Comparison of ENCODE assay signal across 33 cellular contexts in genomic region chr4:6157926-6158325, GRCh38. TPM values are rescaled to one million over a fixed set of nuclear protein-coding genes. Genes with fewer than 3 reads are reported as not detected.
"Had no signal": no experiment of that assay in that cellular context is flagged by ENCODE, and none has a peak within 500 bp of the region (broad histone marks: within the 10 kb centered on the region; RNA-seq: fewer than 3 reads in every experiment).

No MANE protein-coding gene starts in this region.

- H3K27me3 ChIP-seq: ascending aorta, cardiac muscle cell, colonic mucosa had no signal

- H3K36me3 ChIP-seq: ascending aorta, breast epithelium, cardiac muscle cell, colonic mucosa, esophagus squamous epithelium, gastroesophageal sphincter had no signal

- DNase-seq: activated CD4-positive, alpha-beta memory T cell treated with anti-CD3 and anti-CD28 coated beads for 36 hours; activated CD4-positive, alpha-beta T cell treated with anti-CD3 and anti-CD28 coated beads for 36 hours; activated CD4-positive, alpha-beta T cell treated with anti-CD3 and anti-CD28 coated beads, Interleukin-2, amount 10 ng/mL, durations not matched to agents 24 days and 14 days; activated CD4-positive, CD25-positive, alpha-beta regulatory T cell; activated CD4-positive, CD25-positive, alpha-beta regulatory T cell treated with anti-CD3 and anti-CD28 coated beads, Interleukin-2, amount 50 U/mL, for 72 hours; activated CD8-positive, alpha-beta memory T cell treated with anti-CD3 and anti-CD28 coated beads, Interleukin-2, amount 10 ng/mL, durations not matched to agents 7 days and 5 days; activated CD8-positive, alpha-beta memory T cell treated with anti-CD3 and anti-CD28 coated beads, Interleukin-2, amount 50 U/mL, for 4 hours; activated CD8-positive, alpha-beta T cell treated with anti-CD3 and anti-CD28 coated beads, Interleukin-2, amount 10 ng/mL, durations not matched to agents 7 days and 5 days; activated effector memory CD4-positive, alpha-beta T cell treated with anti-CD3 and anti-CD28 coated beads, Interleukin-2, amount 50 U/mL, for 16 hours; activated naive CD4-positive, alpha-beta T cell treated with anti-CD3 and anti-CD28 coated beads, Interleukin-2, amount 10 ng/mL, durations not matched to agents 7 days and 5 days; activated naive CD8-positive, alpha-beta T cell treated with anti-CD3 and anti-CD28 coated beads, Interleukin-2, amount 10 ng/mL, durations not matched to agents 7 days and 5 days; activated T-cell treated with anti-CD3 and anti-CD28 coated beads, Interleukin-2, amount 50 U/mL, for 1 hour; activated T-cell treated with anti-CD3 and anti-CD28 coated beads, Interleukin-2, amount 50 U/mL, for 48 hours; central memory CD4-positive, alpha-beta T cell; cerebellar nuclear complex; colonic mucosa; effector CD8-positive, alpha-beta T cell; esophagus squamous epithelium; foreskin melanocyte; T-helper 1 cell; T-helper 17 cell; T1000 had no signal

- H3K9me3 ChIP-seq: ascending aorta, breast epithelium, colonic mucosa, esophagus squamous epithelium, gastroesophageal sphincter had no signal

- ATAC-seq: activated CD4-positive, alpha-beta T cell treated with anti-CD3 and anti-CD28 coated beads for 36 hours; activated CD8-positive, alpha-beta memory T cell treated with anti-CD3 and anti-CD28 coated beads, Interleukin-2, amount 10 ng/mL, durations not matched to agents 7 days and 5 days; activated CD8-positive, alpha-beta T cell treated with anti-CD3 and anti-CD28 coated beads, Interleukin-2, amount 10 ng/mL, durations not matched to agents 7 days and 5 days; activated naive CD4-positive, alpha-beta T cell treated with anti-CD3 and anti-CD28 coated beads, Interleukin-2, amount 50 U/mL, for 72 hours; gastroesophageal sphincter; T-helper 17 cell had no signal

- H3K4me1 ChIP-seq: ascending aorta, breast epithelium, colonic mucosa, esophagus squamous epithelium, gastroesophageal sphincter had no signal

- H3K4me3 ChIP-seq: ascending aorta, breast epithelium, cardiac muscle cell, colonic mucosa, esophagus squamous epithelium, gastroesophageal sphincter had no signal

- H3K27ac ChIP-seq: ascending aorta, breast epithelium, cardiac muscle cell, colonic mucosa, epithelial cell of prostate, esophagus squamous epithelium, gastroesophageal sphincter had no signal

RNA-seq across cellular contexts. Expression of gene JAKMIP1, which starts 42.4 kb away (rescaled TPM):
- total RNA-seq: ascending aorta, dermis microvascular lymphatic vessel endothelial cell, endothelial cell of umbilical vein, fibroblast of lung, fibroblast of villous mesenchyme, glomerular endothelial cell had no signal
